ENCODE assay signal across 8 cellular contexts in the genomic region with DNA sequence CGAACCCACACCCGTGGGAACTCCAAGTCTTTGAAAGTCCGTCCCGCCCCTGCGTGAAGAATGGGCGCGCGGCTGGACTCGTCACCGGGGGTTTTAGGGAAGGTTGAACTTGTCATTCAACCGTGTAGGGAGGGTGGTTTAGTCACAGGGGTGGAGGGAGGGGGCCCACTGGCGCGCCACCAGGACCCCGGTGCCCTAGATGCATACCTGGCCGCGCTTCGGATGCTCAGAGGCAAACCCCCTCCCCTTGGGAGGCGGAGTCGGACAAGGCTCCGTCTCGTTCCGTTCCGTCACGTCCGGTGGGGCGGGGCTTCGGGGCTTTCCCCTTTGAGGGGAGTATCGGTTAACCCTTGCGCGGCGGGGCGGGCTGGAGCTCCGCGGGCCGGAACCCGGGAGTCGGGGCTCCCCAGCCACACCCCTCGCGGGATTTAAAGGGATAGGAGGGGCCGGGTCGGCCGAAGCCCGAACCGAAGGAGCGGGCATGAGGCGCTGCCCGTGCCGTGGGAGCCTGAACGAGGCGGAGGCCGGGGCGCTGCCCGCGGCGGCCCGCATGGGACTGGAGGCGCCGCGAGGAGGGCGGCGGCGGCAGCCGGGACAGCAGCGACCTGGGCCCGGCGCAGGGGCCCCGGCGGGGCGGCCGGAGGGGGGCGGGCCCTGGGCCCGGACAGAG. TPM values are rescaled to one million over a fixed set of nuclear protein-coding genes. Genes with fewer than 3 reads are reported as not detected.
DNase-seq lines count a peak whose midpoint lies in the region; ATAC-seq and TF ChIP-seq lines count a peak whose summit lies in the region.

Gene COQ8B, minus strand, starts transcription at position 232 of the 670 bp plus-strand sequence. CDS start 2,254 bp downstream, outside the sequence.
Gene ITPKC, plus strand, starts transcription at position 458 of the 670 bp plus-strand sequence. Its CDS starts 24 bp downstream, at position 482.

- peak within 1 kb of the TSS; percentile 98 for H3K27ac ChIP-seq in fibroblast of lung (ENCODE audit: insufficient read depth, low read length)
- H3K27ac ChIP-seq in naive thymus-derived CD4-positive, alpha-beta T cell (ENCODE audit: low read depth, low read length): peak within 1 kb of the TSS; percentile 92

- DNase-seq in EH (ENCODE audit: low read depth) (peak; percentile 97), GOT3 (lab: John Stamatoyannopoulos, UW) (peak; percentile 82), LHCN-M2 (ENCODE audit: low read depth) (peak; percentile 97), RPMI7951 (ENCODE audit: low read depth) (peak; percentile 97), fibroblast of lung (ENCODE audit: low read depth in 2 of 2) (peak; percentile 96 to 97)
- peak; percentile 96 to 100 (median 99) for DNase-seq in naive thymus-derived CD4-positive, alpha-beta T cell

- TF ChIP-seq CTCF in fibroblast of lung (conservative IDR thresholded peaks at IDR 0.05 in 1 of 2, IDR thresholded peaks at IDR 0.05 in 1 of 2; ENCODE audit: low read depth in 1 of 2, low read length in 2 of 2): no peak

- H2AFZ ChIP-seq in fibroblast of lung (ENCODE audit: low read length): peak within 1 kb of the TSS; percentile 29

- peak within 1 kb of the TSS; percentile 89 for H3K4me3 Mint-ChIP-seq in activated T-helper 17 cell treated with anti-CD3 and anti-CD28 coated beads, Interleukin-2, amount 50 U/mL, for 72 hours
- peak within 1 kb of the TSS; percentile 87 to 99 (median 94) for H3K4me3 Mint-ChIP-seq in naive thymus-derived CD4-positive, alpha-beta T cell
- peak within 1 kb of the TSS; percentile 84 for H3K4me3 Mint-ChIP-seq in stimulated activated memory B cell treated with anti-CD40 and anti-IgM and Interleukin-4, amounts not matched to agents 10 μg/mL and 1 μg/mL and 100 μg/mL, for 72 hours

- no peaks in the 10 kb centered on the region for H3K27me3 Mint-ChIP-seq in activated T-helper 17 cell treated with anti-CD3 and anti-CD28 coated beads, Interleukin-2, amount 50 U/mL, for 72 hours
- no peaks in the 10 kb centered on the region for H3K27me3 Mint-ChIP-seq in naive thymus-derived CD4-positive, alpha-beta T cell
- no peaks in the 10 kb centered on the region for H3K27me3 Mint-ChIP-seq in stimulated activated memory B cell treated with anti-CD40 and anti-IgM and Interleukin-4, amounts not matched to agents 10 μg/mL and 1 μg/mL and 100 μg/mL, for 72 hours

- peak; percentile 76 for ATAC-seq in activated T-helper 17 cell treated with anti-CD3 and anti-CD28 coated beads, Interleukin-2, amount 50 U/mL, for 72 hours (replicated peaks)
- peak; percentile 88 for ATAC-seq in naive thymus-derived CD4-positive, alpha-beta T cell
- peak; percentile 92 for ATAC-seq in stimulated activated memory B cell treated with anti-CD40 and anti-IgM and Interleukin-4, amounts not matched to agents 10 μg/mL and 1 μg/mL and 100 μg/mL, for 72 hours

- H3K4me1 ChIP-seq in fibroblast of lung (ENCODE audit: control insufficient read depth, extremely low read depth, insufficient read depth, low read length): peaks cover 8% of the 10 kb centered on the region
- peaks cover 39 to 44% of the 10 kb centered on the region in 2 donors for H3K4me1 ChIP-seq in naive thymus-derived CD4-positive, alpha-beta T cell (ENCODE audit: control insufficient read depth in 2 of 2, insufficient read depth in 2 of 2, low read length in 2 of 2)

- H3K27me3 ChIP-seq in fibroblast of lung (ENCODE audit: control insufficient read depth, insufficient read depth, low read length): no peaks in the 10 kb centered on the region
- no peaks in the 10 kb centered on the region for H3K27me3 ChIP-seq in naive thymus-derived CD4-positive, alpha-beta T cell (ENCODE audit: control insufficient read depth in 2 of 2, insufficient read depth in 2 of 2, low read length in 2 of 2)

- peaks cover 31% of the 10 kb centered on the region for H3K4me1 Mint-ChIP-seq in activated T-helper 17 cell treated with anti-CD3 and anti-CD28 coated beads, Interleukin-2, amount 50 U/mL, for 72 hours
- H3K4me1 Mint-ChIP-seq in naive thymus-derived CD4-positive, alpha-beta T cell: peaks cover 42 to 74% (median 67%) of the 10 kb centered on the region in 7 donors
- H3K4me1 Mint-ChIP-seq in stimulated activated memory B cell treated with anti-CD40 and anti-IgM and Interleukin-4, amounts not matched to agents 10 μg/mL and 1 μg/mL and 100 μg/mL, for 72 hours: peaks cover 63% of the 10 kb centered on the region

- no peaks in the 10 kb centered on the region for H3K9me3 Mint-ChIP-seq in activated T-helper 17 cell treated with anti-CD3 and anti-CD28 coated beads, Interleukin-2, amount 50 U/mL, for 72 hours
- H3K9me3 Mint-ChIP-seq in naive thymus-derived CD4-positive, alpha-beta T cell: no peaks in the 10 kb centered on the region
- H3K9me3 Mint-ChIP-seq in stimulated activated memory B cell treated with anti-CD40 and anti-IgM and Interleukin-4, amounts not matched to agents 10 μg/mL and 1 μg/mL and 100 μg/mL, for 72 hours: no peaks in the 10 kb centered on the region

- H3K4me2 ChIP-seq in fibroblast of lung (ENCODE audit: extremely low read depth, insufficient read depth, low read length): peak within 1 kb of the TSS; percentile 92

- intact Hi-C loops in naive thymus-derived CD4-positive, alpha-beta T cell (cut with micrococcal nuclease): loop anchor here (1.0 to 10.0 kb wide), 16 partner anchors 34 to 1374 kb away; partner anchors contain the start of genes BLVRB (in 2 of the 2), RAB4B (in 2 of the 2), SPTBN4 (in 2 of the 2) and ACTMAP (in 1 of the 2)

- peak within 1 kb of the TSS; percentile 86 for H3K9ac ChIP-seq in fibroblast of lung (ENCODE audit: insufficient read depth, low read length)

- H3K79me2 ChIP-seq in fibroblast of lung (ENCODE audit: control insufficient read depth, insufficient read depth, low read length): peaks cover 39% of the 10 kb centered on the region

- peak within 1 kb of the TSS; percentile 70 to 95 (median 78) for H3K4me3 ChIP-seq in fibroblast of lung (replicated peaks in 1 of 4; ENCODE audit: control extremely low read depth in 1 of 4, insufficient read depth in 1 of 4, low read depth in 3 of 4, low read length in 4 of 4)
- peak within 1 kb of the TSS; percentile 75 for H3K4me3 ChIP-seq in naive thymus-derived CD4-positive, alpha-beta T cell (ENCODE audit: low read length)

- H4K20me1 ChIP-seq in fibroblast of lung (ENCODE audit: control insufficient read depth, extremely low read depth, insufficient read depth, low read length): no peaks in the 10 kb centered on the region

- H3K9me3 ChIP-seq in fibroblast of lung (ENCODE audit: control insufficient read depth, insufficient read depth, low read depth, low read length): no peaks in the 10 kb centered on the region
- no peaks in the 10 kb centered on the region for H3K9me3 ChIP-seq in naive thymus-derived CD4-positive, alpha-beta T cell (ENCODE audit: control insufficient read depth in 2 of 3, low read length in 3 of 3)

- CTCF ChIA-PET in naive thymus-derived CD4-positive, alpha-beta T cell (lab: Charles Lee): interaction anchor here (1.0 to 1.3 kb wide), 4 partner anchors 27 to 103 kb away, joined by 3 to 6 read pairs (median 3); partner anchors contain the start of gene ACTMAP

- POLR2A ChIA-PET in naive thymus-derived CD4-positive, alpha-beta T cell (lab: Charles Lee): interaction anchor here (0.6 to 2.4 kb wide), 10 partner anchors 13 to 647 kb away, joined by 3 to 19 read pairs (median 4); partner anchors contain the start of genes ACTMAP, EGLN2, RAB4B and SNRPA

- peak within 1 kb of the TSS; percentile 97 for H3K27ac Mint-ChIP-seq in activated T-helper 17 cell treated with anti-CD3 and anti-CD28 coated beads, Interleukin-2, amount 50 U/mL, for 72 hours
- peak within 1 kb of the TSS; percentile 94 to 99 (median 97) for H3K27ac Mint-ChIP-seq in naive thymus-derived CD4-positive, alpha-beta T cell
- peak within 1 kb of the TSS; percentile 83 for H3K27ac Mint-ChIP-seq in stimulated activated memory B cell treated with anti-CD40 and anti-IgM and Interleukin-4, amounts not matched to agents 10 μg/mL and 1 μg/mL and 100 μg/mL, for 72 hours

- peaks cover 55% of the 10 kb centered on the region for H3K36me3 Mint-ChIP-seq in activated T-helper 17 cell treated with anti-CD3 and anti-CD28 coated beads, Interleukin-2, amount 50 U/mL, for 72 hours (ENCODE audit: low read depth)
- peaks cover 0 to 23% (median 4%) of the 10 kb centered on the region in 5 donors for H3K36me3 Mint-ChIP-seq in naive thymus-derived CD4-positive, alpha-beta T cell
- peaks cover 21% of the 10 kb centered on the region for H3K36me3 Mint-ChIP-seq in stimulated activated memory B cell treated with anti-CD40 and anti-IgM and Interleukin-4, amounts not matched to agents 10 μg/mL and 1 μg/mL and 100 μg/mL, for 72 hours

- no peaks in the 10 kb centered on the region for H3K36me3 ChIP-seq in fibroblast of lung (ENCODE audit: control insufficient read depth, insufficient read depth, low read length)
- no peaks in the 10 kb centered on the region for H3K36me3 ChIP-seq in naive thymus-derived CD4-positive, alpha-beta T cell (ENCODE audit: control insufficient read depth in 2 of 3, insufficient read depth in 3 of 3, low read length in 3 of 3)

RNA-seq across cellular contexts. Expression of gene COQ8B, which starts in this region (rescaled TPM):
- 37.2 and 54.7 TPM in 2 replicates for total RNA-seq in LHCN-M2 (2014; rRNA removed)
- 26.3 TPM for polyA plus RNA-seq in LHCN-M2 (2012)
- total RNA-seq in RPMI7951 (2014; rRNA removed; shearing (Covaris generic)): 18.9 and 23.6 TPM in 2 replicates
- 10 to 100 TPM; 31.0 to 54.8 TPM for total RNA-seq in activated T-helper 17 cell treated with anti-CD3 and anti-CD28 coated beads, Interleukin-2, amount 50 U/mL, for 72 hours
- 28.0 and 43.4 TPM in 2 replicates for total RNA-seq in fibroblast of lung
- 13.7 and 16.7 TPM in 2 replicates for polyA plus RNA-seq in fibroblast of lung
- polyA plus RNA-seq in fibroblast of lung (2012): 17.2 and 24.4 TPM in 2 replicates
- 26.2 and 28.8 TPM in 2 replicates for polyA minus RNA-seq in fibroblast of lung (ENCODE audit: low replicate concordance)
- total RNA-seq in naive thymus-derived CD4-positive, alpha-beta T cell: 10 to 100 TPM; 26.2 to 48.3 (median 43.8) TPM
- polyA plus RNA-seq in naive thymus-derived CD4-positive, alpha-beta T cell: 10 to 100 TPM; 14.4 to 21.9 TPM

RNA-seq across cellular contexts. Expression of gene ITPKC, which starts in this region (rescaled TPM):
- 9.2 and 11.1 TPM in 2 replicates for total RNA-seq in LHCN-M2 (2014; rRNA removed)
- polyA plus RNA-seq in LHCN-M2 (2012): 7.4 TPM
- 3.9 and 4.1 TPM in 2 replicates for total RNA-seq in RPMI7951 (2014; rRNA removed; shearing (Covaris generic))
- 10 to 100 TPM in 1 of 2 donors, 1 to 10 TPM in 1; 7.0 to 14.5 TPM for total RNA-seq in activated T-helper 17 cell treated with anti-CD3 and anti-CD28 coated beads, Interleukin-2, amount 50 U/mL, for 72 hours
- 19.5 and 23.1 TPM in 2 replicates for total RNA-seq in fibroblast of lung
- 6.5 TPM in 2 replicates for polyA plus RNA-seq in fibroblast of lung
- 10.3 and 10.6 TPM in 2 replicates for polyA plus RNA-seq in fibroblast of lung (2012)
- 15.2 and 15.5 TPM in 2 replicates for polyA minus RNA-seq in fibroblast of lung (ENCODE audit: low replicate concordance)
- total RNA-seq in naive thymus-derived CD4-positive, alpha-beta T cell: 1 to 10 TPM; 4.9 to 9.0 (median 7.3) TPM
- 1 to 10 TPM; 3.0 to 6.5 TPM for polyA plus RNA-seq in naive thymus-derived CD4-positive, alpha-beta T cell

Comparison
In these comparisons a context has a peak if more than half of its experiments do, and no peak if none do; other contexts are left out.
1. Peak in every context shown above with its lines: DNase-seq, ATAC-seq, H3K4me3 ChIP-seq and H3K27ac ChIP-seq.